8 cellular contexts compared by ENCODE assay signal in genomic region chr6:108561309-108561647, GRCh38. TPM values are rescaled to one million over a fixed set of nuclear protein-coding genes. Genes with fewer than 3 reads are reported as not detected.
A peak's percentile ranks its signal among the peaks of the same experiment; 100 is the strongest.
DNase-seq lines count a peak whose midpoint lies in the region; ATAC-seq, FAIRE-seq and TF ChIP-seq lines count a peak whose summit lies in the region.
"Not testable (repeated sequence)": the region's sequence is repeated elsewhere in the genome, so short reads cannot be mapped to it uniquely, and the experiment has no call there.

No MANE protein-coding gene starts in this region.

- POLR2A ChIA-PET in HCT116 (lab: Charles Lee), result not testable (repeated sequence)
- POLR2A ChIA-PET in SK-N-SH (lab: Yijun Ruan, JAX), result interaction anchor here (1.1 to 4.8 kb wide), 2 partner anchors 97 to 238 kb away, joined by 3 to 69 read pairs; no protein-coding TSS in a partner anchor
- POLR2A ChIA-PET in HepG2 (lab: Yijun Ruan, JAX), result interaction anchor here (1.3 to 1.7 kb wide), 4 partner anchors 12 to 533 kb away, joined by 3 to 8 read pairs (median 4); partner anchors contain the start of genes CEP57L1 and SESN1

- in situ Hi-C loops in HepG2 (cut with HindIII; ENCODE audit: extremely low pct_ligation_motif_present, low pct_unique_long_range_greater_than_20kb), result loop anchor here (5.0 kb wide), 1 partner anchor 221 kb away; no protein-coding TSS in a partner anchor

- H3K9ac ChIP-seq in HCT116 (ENCODE audit: low read length) (peak overlapping the region; percentile 77), SK-N-SH (peak overlapping the region; percentile 94), HepG2 (ENCODE audit: insufficient read depth, low read depth, low read length) (peak overlapping the region; percentile 79), stomach smooth muscle (ENCODE audit: low read length in 2 of 2) (peak overlapping the region in 1 of 2 donors; percentile 95)

- FAIRE-seq in HepG2 (lab: Jason Lieb, UNC), result not testable (repeated sequence)

- CTCF ChIA-PET in HCT116 (lab: Charles Lee); HepG2 (lab: Yijun Ruan, JAX; ENCODE audit: low intra/inter-chr PET ratio, low total read pairs): not testable (repeated sequence)
- CTCF ChIA-PET in SK-N-SH (lab: Yijun Ruan, JAX), result interaction anchor here (2.0 to 2.4 kb wide), 2 partner anchors 221 to 509 kb away, joined by 6 to 8 read pairs; no protein-coding TSS in a partner anchor

- H3K4me3 Mint-ChIP-seq in central memory CD8-positive, alpha-beta T cell, result peak overlapping the region; percentile 88

- not testable (repeated sequence) for H2AFZ ChIP-seq in ACC112 (ENCODE audit: low read length, unreplicated experiment); HCT116 (ENCODE audit: low read depth, low read length, poor library complexity, severe bottlenecking); SK-N-SH (ENCODE audit: low read depth); HepG2 (ENCODE audit: low read length); osteoblast (ENCODE audit: low read length)

- H3K27me3 ChIP-seq in ACC112 (ENCODE audit: insufficient read depth, low read length); HCT116 (ENCODE audit: insufficient read depth, low read length); SK-N-SH (ENCODE audit: insufficient read depth); HepG2 (ENCODE audit: control insufficient read depth in 1 of 2, insufficient read depth in 2 of 2, low read length in 2 of 2); osteoblast (ENCODE audit: insufficient read depth, low read length); stomach smooth muscle (ENCODE audit: control insufficient read depth in 1 of 2, insufficient read depth in 2 of 2, low read length in 2 of 2): not testable (repeated sequence)

- RAD21 ChIA-PET in HCT116 (lab: Charles Lee; ENCODE audit: low non-redundant PET in 1 of 2, low total read pairs in 2 of 2, uncharacterized antibody in 2 of 2, unreplicated experiment in 2 of 2), result not testable (repeated sequence)

- not testable (repeated sequence) for H3K27ac Mint-ChIP-seq in central memory CD8-positive, alpha-beta T cell (ENCODE audit: low read depth)

- peaks cover 36% of the 10 kb centered on the region for H3F3A ChIP-seq in SK-N-SH (replicated peaks; ENCODE audit: insufficient read depth)

- H4K20me1 ChIP-seq in HCT116 (ENCODE audit: insufficient read depth), result not testable (repeated sequence)
- H4K20me1 ChIP-seq in SK-N-SH (ENCODE audit: insufficient read depth) (peaks cover 40% of the 10 kb centered on the region), HepG2 (ENCODE audit: insufficient read depth, low read length) (peaks cover 37% of the 10 kb centered on the region), osteoblast (ENCODE audit: insufficient read depth, low read length) (peaks cover 20% of the 10 kb centered on the region)

- peak overlapping the region; percentile 91; the same call in 1 of the 2 replicates for H3K27ac ChIP-seq in ACC112 (ENCODE audit: low read depth, low read length)
- H3K27ac ChIP-seq in HCT116 (ENCODE audit: low read depth, low read length), result peak overlapping the region; percentile 45; the same call in 1 of the 2 replicates
- peak overlapping the region; percentile 81 to 97; a peak in 3 of 4 replicates for H3K27ac ChIP-seq in SK-N-SH (ENCODE audit: low read depth in 2 of 2, low read length in 1 of 2)
- not testable (repeated sequence) for H3K27ac ChIP-seq in HepG2 (ENCODE audit: extremely low read length, insufficient read depth, low read length)
- H3K27ac ChIP-seq in osteoblast (ENCODE audit: low read depth, low read length), result peak overlapping the region; percentile 87
- peak overlapping the region; percentile 99 for H3K27ac ChIP-seq in stomach smooth muscle (ENCODE audit: low read length)

- H3K36me3 Mint-ChIP-seq in central memory CD8-positive, alpha-beta T cell (ENCODE audit: insufficient read depth), result peaks cover 35% of the 10 kb centered on the region

- peak overlapping the region; percentile 92 for H3K4me2 ChIP-seq in HCT116 (ENCODE audit: low read length)
- H3K4me2 ChIP-seq in SK-N-SH, result peak overlapping the region; percentile 99
- peak overlapping the region; percentile 94 for H3K4me2 ChIP-seq in HepG2 (ENCODE audit: low read depth, low read length)
- peak overlapping the region; percentile 89 for H3K4me2 ChIP-seq in osteoblast (ENCODE audit: insufficient read depth, low read length)

- intact Hi-C loops in HCT116 (cut with micrococcal nuclease), result loop anchor here (5.0 kb wide), 2 partner anchors 111 to 821 kb away; partner anchors contain the start of gene CD164
- intact Hi-C loops in HepG2 (cut with micrococcal nuclease; ENCODE audit: unreplicated experiment), result loop anchor here (10.0 kb wide), 1 partner anchor 154 kb away; no protein-coding TSS in a partner anchor

- H3K4me3 ChIP-seq in ACC112 (ENCODE audit: low read depth, low read length) (peak overlapping the region; percentile 99), HCT116 (replicated peaks in 1 of 2; ENCODE audit: low read depth in 1 of 2, low read length in 2 of 2) (peak overlapping the region; percentile 52 to 86), SK-N-SH (ENCODE audit: low read depth in 2 of 2, low read length in 1 of 2) (peak overlapping the region; percentile 91 to 96), fibroblast of pulmonary artery (replicated peaks; ENCODE audit: low read depth, low read length) (peak overlapping the region; percentile 96), HepG2 (replicated peaks in 1 of 3; ENCODE audit: insufficient read depth in 1 of 3, low read depth in 2 of 3, low read length in 3 of 3) (peak overlapping the region; percentile 81 to 99 (median 90); a peak in 5 of 6 replicates), osteoblast (ENCODE audit: insufficient read depth, low read length) (peak overlapping the region; percentile 97), stomach smooth muscle (ENCODE audit: low read length in 2 of 2) (peak overlapping the region; percentile 97 to 98)

- not testable (repeated sequence) for TF ChIP-seq EP300 in SK-N-SH (IDR thresholded peaks at IDR 0.05; ENCODE audit: borderline replicate concordance in 1 of 2, low read depth in 1 of 2, low read length in 1 of 2); HepG2 (IDR thresholded peaks at IDR 0.05; ENCODE audit: low read depth in 2 of 2, low read length in 2 of 2); HepG2 (CRISPR knock-in tag; IDR thresholded peaks at IDR 0.05; ENCODE audit: borderline replicate concordance)

- BruUV-seq in HCT116 (replicated peaks; lab: Mats Ljungman, UMichigan); HepG2 (replicated peaks; lab: Mats Ljungman, UMichigan): not testable (repeated sequence)

- not testable (repeated sequence) for DNase-seq in HCT116 (ENCODE audit: low read depth, low spot score); SK-N-SH; central memory CD8-positive, alpha-beta T cell (ENCODE audit: low spot score in 2 of 2); fibroblast of pulmonary artery (ENCODE audit: low read depth); HepG2 (ENCODE audit: low spot score); osteoblast (ENCODE audit: insufficient read length, low spot score, missing footprints)

- TF ChIP-seq CTCF in HCT116 (IDR thresholded peaks at IDR 0.05 in 2 of 3, conservative IDR thresholded peaks at IDR 0.05 in 1 of 3; ENCODE audit: borderline replicate concordance in 1 of 3, insufficient read depth in 1 of 3, low read depth in 2 of 3, low read length in 2 of 3); SK-N-SH (IDR thresholded peaks at IDR 0.05); fibroblast of pulmonary artery (IDR thresholded peaks at IDR 0.05; ENCODE audit: low read length, missing control alignments); HepG2 (CRISPR knock-in tag; IDR thresholded peaks at IDR 0.05); osteoblast (IDR thresholded peaks at IDR 0.05; ENCODE audit: extremely low read depth, low read depth, low read length): not testable (repeated sequence)

- H3K79me2 ChIP-seq in ACC112 (ENCODE audit: control insufficient read depth, insufficient read depth, low read length, unreplicated experiment) (peaks cover 40% of the 10 kb centered on the region), HCT116 (ENCODE audit: insufficient read depth, low read length) (peaks cover 47% of the 10 kb centered on the region), SK-N-SH (ENCODE audit: insufficient read depth) (peaks cover 42% of the 10 kb centered on the region), HepG2 (ENCODE audit: insufficient read depth, low read length) (peaks cover 48% of the 10 kb centered on the region), osteoblast (ENCODE audit: insufficient read depth, low read length) (peaks cover 33% of the 10 kb centered on the region)

- WGBS in SK-N-SH (ENCODE audit: low lambda C conversion rate), result no CpG with 5 or more reads among the region's 40 CpGs
- WGBS in HepG2 (ENCODE audit: low lambda C conversion rate), result no CpG with 5 or more reads among the region's 40 CpGs

- not testable (repeated sequence) for H3K9me3 Mint-ChIP-seq in central memory CD8-positive, alpha-beta T cell

- H3K36me3 ChIP-seq in ACC112 (ENCODE audit: insufficient read depth, low read length); HCT116 (ENCODE audit: control insufficient read depth in 1 of 2, insufficient read depth in 2 of 2, low read length in 2 of 2); SK-N-SH (replicated peaks in 1 of 2; ENCODE audit: control insufficient read depth in 1 of 2, insufficient read depth in 2 of 2, low read length in 1 of 2); HepG2 (replicated peaks in 1 of 2; ENCODE audit: control insufficient read depth in 1 of 2, insufficient read depth in 2 of 2, low read length in 2 of 2); osteoblast (ENCODE audit: insufficient read depth, low read length); stomach smooth muscle (ENCODE audit: control insufficient read depth in 2 of 2, insufficient read depth in 2 of 2, low read length in 2 of 2): not testable (repeated sequence)

- peaks cover 24% of the 10 kb centered on the region for H3K4me1 ChIP-seq in ACC112 (ENCODE audit: control insufficient read depth, insufficient read depth, low read length, unreplicated experiment)
- H3K4me1 ChIP-seq in HCT116 (ENCODE audit: control insufficient read depth in 1 of 2, insufficient read depth in 2 of 2, low read length in 2 of 2), result peaks cover 48 to 62% of the 10 kb centered on the region in 2 experiments
- peaks cover 13 to 38% of the 10 kb centered on the region in 2 experiments; a peak in 3 of 4 replicates for H3K4me1 ChIP-seq in SK-N-SH (ENCODE audit: control insufficient read depth in 1 of 2, insufficient read depth in 2 of 2, low read depth in 1 of 2, low read length in 1 of 2)
- peaks cover 53% of the 10 kb centered on the region for H3K4me1 ChIP-seq in HepG2 (ENCODE audit: insufficient read depth, low read length)
- peaks cover 37% of the 10 kb centered on the region for H3K4me1 ChIP-seq in osteoblast (ENCODE audit: insufficient read depth, low read length)
- peaks cover 30% of the 10 kb centered on the region for H3K4me1 ChIP-seq in stomach smooth muscle (ENCODE audit: control insufficient read depth, insufficient read depth, low read length)

- not testable (repeated sequence) for H3K9me3 ChIP-seq in HCT116 (ENCODE audit: control insufficient read depth in 1 of 2, insufficient read depth in 1 of 2, low read depth in 1 of 2, low read length in 2 of 2); SK-N-SH; HepG2 (ENCODE audit: low read length); osteoblast (ENCODE audit: low read depth, low read length); stomach smooth muscle (ENCODE audit: control insufficient read depth in 2 of 2, low read length in 2 of 2)

- peaks cover 44% of the 10 kb centered on the region for H3K4me1 Mint-ChIP-seq in central memory CD8-positive, alpha-beta T cell

- not testable (repeated sequence) for H3K27me3 Mint-ChIP-seq in central memory CD8-positive, alpha-beta T cell

- not testable (repeated sequence) for H3K9me2 ChIP-seq in HCT116 (ENCODE audit: insufficient read depth); SK-N-SH

- not testable (repeated sequence) for ATAC-seq in HCT116; central memory CD8-positive, alpha-beta T cell (replicated peaks; ENCODE audit: extremely low read depth, poor library complexity, severe bottlenecking); HepG2

- TF ChIP-seq RAD21 in HCT116 (IDR thresholded peaks at IDR 0.05; ENCODE audit: low read depth); SK-N-SH (IDR thresholded peaks at IDR 0.05; ENCODE audit: low read length); HepG2 (CRISPR knock-in tag; IDR thresholded peaks at IDR 0.05): not testable (repeated sequence)

- TF ChIP-seq POLR2A in HCT116 (IDR thresholded peaks at IDR 0.05; ENCODE audit: borderline replicate concordance, extremely low read depth, insufficient read depth, insufficient read length); HepG2 (IDR thresholded peaks at IDR 0.05; ENCODE audit: insufficient read depth in 1 of 2, low read depth in 2 of 2, low read length in 2 of 2): not testable (repeated sequence)

RNA-seq across cellular contexts. Expression of gene FOXO3, which starts 0.6 kb away (rescaled TPM):
- total RNA-seq in HCT116 (2021; ENCODE audit: unreplicated experiment) (40.0 TPM), HepG2 (2016; rRNA removed; fragmentation: Illumina TruSeq; extraction: Trizol) (16.0 and 16.9 TPM in 2 replicates), osteoblast (52.2 and 53.2 TPM in 2 replicates)
- polyA plus RNA-seq in HCT116 (2012), result 20.9 and 25.9 TPM in 2 replicates
- polyA plus RNA-seq in SK-N-SH (2012; rRNA removed) (8.1 and 8.5 TPM in 2 replicates), HepG2 (2011; rRNA removed) (21.3 and 22.5 TPM in 2 replicates)
- 7.5 and 8.1 TPM in 2 replicates for polyA plus RNA-seq in SK-N-SH (2012; cell fraction: cytosol; rRNA removed)
- polyA plus RNA-seq in SK-N-SH (2012; cell fraction: nucleus; rRNA removed), result 5.9 and 8.0 TPM in 2 replicates
- total RNA-seq in HepG2 (2016; cell fraction: cytosol; rRNA removed; fragmentation: Illumina TruSeq; extraction: Trizol; ENCODE audit: low read depth), result 32.6 and 35.1 TPM in 2 replicates
- 15.7 and 15.9 TPM in 2 replicates for total RNA-seq in HepG2 (2016; cell fraction: insoluble cytoplasmic fraction; rRNA removed; fragmentation: Illumina TruSeq; extraction: Trizol)
- 26.2 and 29.7 TPM in 2 replicates for total RNA-seq in HepG2 (2016; cell fraction: membrane; rRNA removed; fragmentation: Illumina TruSeq; extraction: Trizol)
- 14.0 and 14.8 TPM in 2 replicates for total RNA-seq in HepG2 (2016; cell fraction: nucleus; rRNA removed; fragmentation: Illumina TruSeq; extraction: Trizol)
- 14.1 and 14.6 TPM in 2 replicates for polyA plus RNA-seq in HepG2 (2011; cell fraction: cytosol; rRNA removed)
- 17.2 and 17.5 TPM in 2 replicates for polyA plus RNA-seq in HepG2 (2011; cell fraction: nucleus; rRNA removed)
- polyA plus RNA-seq in HepG2 (2012), result 16.0 and 18.2 TPM in 2 replicates
- polyA plus RNA-seq in HepG2 (2016; cell fraction: cytosol; fragmentation: Illumina TruSeq; extraction: Trizol; ENCODE audit: low read depth), result 0.35 and 0.42 TPM in 2 replicates
- polyA plus RNA-seq in HepG2 (2016; cell fraction: insoluble cytoplasmic fraction; fragmentation: Illumina TruSeq; extraction: Trizol; ENCODE audit: low read depth), result 11.8 and 12.6 TPM in 2 replicates
- polyA plus RNA-seq in HepG2 (2016; cell fraction: membrane; fragmentation: Illumina TruSeq; extraction: Trizol; ENCODE audit: low read depth), result 1.3 and 1.4 TPM in 2 replicates
- 10.9 and 12.0 TPM in 2 replicates for polyA plus RNA-seq in HepG2 (2016; cell fraction: nucleus; fragmentation: Illumina TruSeq; extraction: Trizol; ENCODE audit: insufficient read depth, low read depth)
- polyA minus RNA-seq in HepG2 (2011; rRNA and poly(A)+ RNA removed; ENCODE audit: low replicate concordance), result 76.4 and 181 TPM in 2 replicates
- 34.7 and 39.1 TPM in 2 replicates for polyA minus RNA-seq in HepG2 (2011; cell fraction: cytosol; rRNA and poly(A)+ RNA removed)
- 43.9 and 53.5 TPM in 2 replicates for polyA minus RNA-seq in HepG2 (2011; cell fraction: nucleus; rRNA and poly(A)+ RNA removed)
